ENCODE assay signal across 12 cellular contexts in the genomic region with DNA sequence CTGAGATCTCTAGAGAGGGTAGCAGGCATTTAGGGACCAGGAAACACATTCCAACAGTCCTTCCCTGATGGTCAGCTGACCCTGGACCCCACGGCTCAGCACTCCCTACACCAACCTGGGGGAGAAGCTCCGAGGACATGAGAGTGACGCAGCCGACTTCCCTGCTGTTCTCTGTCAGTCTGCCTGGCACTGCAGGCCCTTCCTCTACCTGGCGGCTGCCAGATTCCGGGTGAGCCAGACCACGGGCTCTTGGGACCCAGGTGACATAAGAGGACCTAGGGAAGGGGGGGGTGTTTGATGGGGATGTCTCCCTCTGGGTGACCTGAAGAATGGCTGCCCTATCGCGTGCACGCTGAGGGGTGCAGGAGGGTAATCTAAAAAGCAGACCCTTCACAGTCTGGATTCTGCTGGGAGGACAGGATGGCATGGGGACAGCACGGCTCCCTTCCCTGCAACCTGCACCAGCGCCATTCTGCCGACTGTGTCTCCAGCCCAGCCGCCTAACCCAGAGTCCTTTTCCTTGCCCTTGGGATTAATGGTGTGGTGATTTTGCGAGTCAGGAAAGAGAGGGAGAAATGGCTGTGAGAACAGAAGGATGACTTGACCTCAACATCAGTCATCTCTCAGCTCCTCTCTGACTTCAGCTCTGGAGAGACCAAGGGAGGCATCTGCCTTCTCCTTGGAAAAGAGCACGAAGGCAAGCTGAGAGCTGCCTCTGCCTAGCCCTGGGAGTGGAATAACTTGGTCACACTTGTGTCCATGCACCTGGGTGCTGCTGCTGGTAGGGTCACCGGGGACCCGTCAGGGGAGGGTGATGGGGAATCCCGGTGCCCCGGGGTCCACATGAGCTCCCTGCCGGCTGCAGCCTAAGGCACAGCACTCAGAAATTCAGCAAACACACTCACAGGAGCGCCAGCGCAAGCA.
A peak's percentile ranks its signal among the peaks of the same experiment; 100 is the strongest.
DNase-seq lines count a peak whose midpoint lies in the region; ATAC-seq, FAIRE-seq and TF ChIP-seq lines count a peak whose summit lies in the region.
"Had no signal": no experiment of that assay in that cellular context is flagged by ENCODE, and none has a peak within 500 bp of the region (broad histone marks: within the 10 kb centered on the region; RNA-seq: fewer than 3 reads in every experiment).

No MANE protein-coding gene starts in this region.

- no peak for DNase-seq in GM23338 (ENCODE audit: low spot score)
- peak in 4 of 61 donors; percentile 49 to 63 (median 57) for DNase-seq in caudate nucleus (lab: John Stamatoyannopoulos, UW)
- peak; percentile 59 for DNase-seq in spleen
- no peak for DNase-seq in activated CD8-positive, alpha-beta memory T cell treated with anti-CD3 and anti-CD28 coated beads, Interleukin-2, amount 50 U/mL, for 4 hours
- DNase-seq in HuH-7 (ENCODE audit: low spot score) = no peak
- DNase-seq in RCC 7860 (ENCODE audit: low spot score) = no peak
- DNase-seq: Peyer's patch; stimulated activated naive CD4-positive, alpha-beta T cell treated with Interleukin-2 at 50 U/mL for 16 hours; SW 1271 had no signal

- 0 out of 3 replicates have a peak overlapping the region, but pooled peaks have one; percentile 24 for H3K4me3 Mint-ChIP-seq in GM23338

- FAIRE-seq in RCC 7860 (lab: Jason Lieb, UNC) = no peak
- FAIRE-seq: K562 had no signal

- 68 to 85% methylated on average over 14 to 17 of the region's 23 CpGs for WGBS in mesodermal cell (ENCODE audit: insufficient coverage in 2 of 2), 2 experiments
- 85 to 94% (median 91%) methylated on average over 20 to 23 of the region's 23 CpGs for WGBS in spleen, 5 donors

- H3K36me3 ChIP-seq in GM23338 (ENCODE audit: insufficient read depth) (no peaks in the 10 kb centered on the region), mesodermal cell (ENCODE audit: control insufficient read depth, insufficient read depth, low read length) (peaks cover 2% of the 10 kb centered on the region), spleen (peaks cover 0 to 29% (median 0%) of the 10 kb centered on the region in 6 donors)
- H3K36me3 ChIP-seq: Peyer's patch had no signal

- peaks cover 15% of the 10 kb centered on the region for H3K27me3 Mint-ChIP-seq in GM23338 (ENCODE audit: insufficient read depth, low read depth, poor library complexity)

- no peaks in the 10 kb centered on the region for H3F3A ChIP-seq in GM23338 (replicated peaks; ENCODE audit: low read depth)

- peak overlapping the region; percentile 64 for H3K4me2 ChIP-seq in GM23338

- H2AFZ ChIP-seq in GM23338 = peak overlapping the region; percentile 86

- peaks cover under 1% of the 10 kb centered on the region; the same call in 2 of the 3 replicates for H3K36me3 Mint-ChIP-seq in GM23338 (ENCODE audit: low read depth)

- H3K27me3 ChIP-seq in GM23338 (ENCODE audit: insufficient read depth) (no peaks in the 10 kb centered on the region), spleen (replicated peaks in 1 of 7) (no peaks in the 10 kb centered on the region)
- H3K27me3 ChIP-seq: Peyer's patch had no signal

- TF ChIP-seq POLR2A in spleen (IDR thresholded peaks at IDR 0.05) = no peak

- peaks cover 1% of the 10 kb centered on the region; the same call in 2 of the 3 replicates for H3K9me3 Mint-ChIP-seq in GM23338

- H3K27ac ChIP-seq in GM23338 (ENCODE audit: low read depth) = no peak overlapping the region
- peak overlapping the region; percentile 94 for H3K27ac ChIP-seq in caudate nucleus (ENCODE audit: low read depth, low read length)
- peak overlapping the region; percentile 16 for H3K27ac ChIP-seq in mesodermal cell (ENCODE audit: low read depth, low read length, severe bottlenecking)
- H3K27ac ChIP-seq in spleen = no peak overlapping the region

- TF ChIP-seq CTCF in GM23338 (conservative IDR thresholded peaks at IDR 0.05; ENCODE audit: low read depth in 2 of 2) (no peak), spleen (IDR thresholded peaks at IDR 0.05 in 8 of 11, conservative IDR thresholded peaks at IDR 0.05 in 3 of 11) (no peak)

- H3K9me3 ChIP-seq in mesodermal cell (ENCODE audit: control insufficient read depth, low read length) (no peaks in the 10 kb centered on the region), spleen (peaks cover 0 to 4% (median 0%) of the 10 kb centered on the region in 8 donors)
- H3K9me3 ChIP-seq: Peyer's patch had no signal

- no peak overlapping the region for H3K27ac Mint-ChIP-seq in GM23338

- H3K4me1 Mint-ChIP-seq in GM23338 = peaks cover 16% of the 10 kb centered on the region

- peak; percentile 46 for ATAC-seq in GM23338
- ATAC-seq in GM18511 (IDR thresholded peaks at IDR 0.05; ENCODE audit: unreplicated experiment) = no peak

- H3K79me2 ChIP-seq in GM23338 (replicated peaks; ENCODE audit: insufficient read depth) = no peaks in the 10 kb centered on the region

- H3K9me2 ChIP-seq in GM23338 (ENCODE audit: insufficient read depth) = no peaks in the 10 kb centered on the region

- intact Hi-C loops in spleen (cut with DNase I; ENCODE audit: low total_unique reads) = no loop called here

- no peak overlapping the region for H3K4me3 ChIP-seq in GM23338
- H3K4me3 ChIP-seq in mesodermal cell (ENCODE audit: extremely low read depth, insufficient read depth, low read length, poor library complexity, severe bottlenecking) = no peak overlapping the region
- no peak overlapping the region for H3K4me3 ChIP-seq in spleen
- H3K4me3 ChIP-seq: K562 had no signal

- H3K4me1 ChIP-seq in GM23338 (ENCODE audit: insufficient read depth) = peaks cover 12% of the 10 kb centered on the region
- H3K4me1 ChIP-seq in mesodermal cell (ENCODE audit: control insufficient read depth, insufficient read depth, low read length, poor library complexity, severe bottlenecking) = peaks cover 26% of the 10 kb centered on the region
- H3K4me1 ChIP-seq in spleen = peaks cover 0 to 3% (median 0%) of the 10 kb centered on the region in 6 donors

- no peaks in the 10 kb centered on the region for H4K20me1 ChIP-seq in GM23338 (replicated peaks; ENCODE audit: insufficient read depth)

TF ChIP-seq in GM23338, 12 proteins besides CTCF, POLR2A, EP300 and RAD21:
- TF ChIP-seq, protein P1, sequence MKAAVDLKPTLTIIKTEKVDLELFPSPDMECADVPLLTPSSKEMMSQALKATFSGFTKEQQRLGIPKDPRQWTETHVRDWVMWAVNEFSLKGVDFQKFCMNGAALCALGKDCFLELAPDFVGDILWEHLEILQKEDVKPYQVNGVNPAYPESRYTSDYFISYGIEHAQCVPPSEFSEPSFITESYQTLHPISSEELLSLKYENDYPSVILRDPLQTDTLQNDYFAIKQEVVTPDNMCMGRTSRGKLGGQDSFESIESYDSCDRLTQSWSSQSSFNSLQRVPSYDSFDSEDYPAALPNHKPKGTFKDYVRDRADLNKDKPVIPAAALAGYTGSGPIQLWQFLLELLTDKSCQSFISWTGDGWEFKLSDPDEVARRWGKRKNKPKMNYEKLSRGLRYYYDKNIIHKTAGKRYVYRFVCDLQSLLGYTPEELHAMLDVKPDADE (IDR thresholded peaks at IDR 0.05) = no peak
- TF ChIP-seq EZH2 (IDR thresholded peaks at IDR 0.05; ENCODE audit: low read depth, unreplicated experiment) = no peak
- TF ChIP-seq CREB1 (CRISPR knock-in tag; IDR thresholded peaks at IDR 0.05; ENCODE audit: low read depth) = no peak
- no peak for TF ChIP-seq ZNF331 (CRISPR knock-in tag; IDR thresholded peaks at IDR 0.05; ENCODE audit: low read depth)
- TF ChIP-seq STAT1 (IDR thresholded peaks at IDR 0.05; ENCODE audit: unreplicated experiment) = no peak
- no peak for TF ChIP-seq ZNF114 (CRISPR knock-in tag; IDR thresholded peaks at IDR 0.05)
- no peak for TF ChIP-seq EZH2phosphoT487 (IDR thresholded peaks at IDR 0.05; ENCODE audit: unreplicated experiment)
- no peak for TF ChIP-seq NANOG (IDR thresholded peaks at IDR 0.05; ENCODE audit: borderline replicate concordance)
- no peak for TF ChIP-seq POLR2AphosphoS5 (IDR thresholded peaks at IDR 0.05; ENCODE audit: low read depth)
- TF ChIP-seq JUNB (IDR thresholded peaks at IDR 0.05; ENCODE audit: unreplicated experiment) = no peak
- TF ChIP-seq, protein P2, sequence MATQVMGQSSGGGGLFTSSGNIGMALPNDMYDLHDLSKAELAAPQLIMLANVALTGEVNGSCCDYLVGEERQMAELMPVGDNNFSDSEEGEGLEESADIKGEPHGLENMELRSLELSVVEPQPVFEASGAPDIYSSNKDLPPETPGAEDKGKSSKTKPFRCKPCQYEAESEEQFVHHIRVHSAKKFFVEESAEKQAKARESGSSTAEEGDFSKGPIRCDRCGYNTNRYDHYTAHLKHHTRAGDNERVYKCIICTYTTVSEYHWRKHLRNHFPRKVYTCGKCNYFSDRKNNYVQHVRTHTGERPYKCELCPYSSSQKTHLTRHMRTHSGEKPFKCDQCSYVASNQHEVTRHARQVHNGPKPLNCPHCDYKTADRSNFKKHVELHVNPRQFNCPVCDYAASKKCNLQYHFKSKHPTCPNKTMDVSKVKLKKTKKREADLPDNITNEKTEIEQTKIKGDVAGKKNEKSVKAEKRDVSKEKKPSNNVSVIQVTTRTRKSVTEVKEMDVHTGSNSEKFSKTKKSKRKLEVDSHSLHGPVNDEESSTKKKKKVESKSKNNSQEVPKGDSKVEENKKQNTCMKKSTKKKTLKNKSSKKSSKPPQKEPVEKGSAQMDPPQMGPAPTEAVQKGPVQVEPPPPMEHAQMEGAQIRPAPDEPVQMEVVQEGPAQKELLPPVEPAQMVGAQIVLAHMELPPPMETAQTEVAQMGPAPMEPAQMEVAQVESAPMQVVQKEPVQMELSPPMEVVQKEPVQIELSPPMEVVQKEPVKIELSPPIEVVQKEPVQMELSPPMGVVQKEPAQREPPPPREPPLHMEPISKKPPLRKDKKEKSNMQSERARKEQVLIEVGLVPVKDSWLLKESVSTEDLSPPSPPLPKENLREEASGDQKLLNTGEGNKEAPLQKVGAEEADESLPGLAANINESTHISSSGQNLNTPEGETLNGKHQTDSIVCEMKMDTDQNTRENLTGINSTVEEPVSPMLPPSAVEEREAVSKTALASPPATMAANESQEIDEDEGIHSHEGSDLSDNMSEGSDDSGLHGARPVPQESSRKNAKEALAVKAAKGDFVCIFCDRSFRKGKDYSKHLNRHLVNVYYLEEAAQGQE (IDR thresholded peaks at IDR 0.05; ENCODE audit: unreplicated experiment) = no peak

Comparison
In these comparisons a context has a peak if more than half of its experiments do, and no peak if none do; other contexts are left out.
1. H3K27ac ChIP-seq: peak in caudate nucleus (single experiment) and mesodermal cell (single experiment); none in GM23338 (single experiment) and spleen (0 of 8).